ENCODE assay signal across 23 cellular contexts in genomic region chr17:18850679-18851078, GRCh38. TPM values are rescaled to one million over a fixed set of nuclear protein-coding genes. Genes with fewer than 3 reads are reported as not detected.
A peak's percentile ranks its signal among the peaks of the same experiment; 100 is the strongest.
DNase-seq lines count a peak whose midpoint lies in the region; ATAC-seq, FAIRE-seq and TF ChIP-seq lines count a peak whose summit lies in the region.
"Had no signal": no experiment of that assay in that cellular context is flagged by ENCODE, and none has a peak within 500 bp of the region (broad histone marks: within the 10 kb centered on the region; RNA-seq: fewer than 3 reads in every experiment).

No MANE protein-coding gene starts in this region.

- no peaks in the 10 kb centered on the region for H4K20me1 ChIP-seq in DOHH2 (ENCODE audit: control insufficient read depth, insufficient read depth, low read depth, low read length)

- peaks cover under 1% of the 10 kb centered on the region for H3K36me3 Mint-ChIP-seq in dendritic cell treated with granulocyte-macrophage colony-stimulating factor and Interleukin-4, amounts not matched to agents 40 ng/mL and 50 ng/mL, for 4 days (ENCODE audit: low read depth)
- H3K36me3 Mint-ChIP-seq in nephron progenitor cell (ENCODE audit: low read depth), result no peaks in the 10 kb centered on the region
- H3K36me3 Mint-ChIP-seq: activated naive CD8-positive, alpha-beta T cell; CD4-positive, alpha-beta memory T cell had no signal

- POLR2A ChIA-PET in HEK293 (lab: Yijun Ruan, JAX), result interaction anchor here (0.5 to 1.5 kb wide), 2 partner anchors 8 to 19 kb away, joined by 3 to 5 read pairs; no protein-coding TSS in a partner anchor

- FAIRE-seq in pancreas (lab: Jason Lieb, UNC), result no peak
- FAIRE-seq: islet of Langerhans had no signal

- 69 to 89% methylated on average over 1 of the region's 1 CpG for WGBS in pancreas, 2 donors

- H3K4me3 Mint-ChIP-seq in dendritic cell treated with granulocyte-macrophage colony-stimulating factor and Interleukin-4, amounts not matched to agents 40 ng/mL and 50 ng/mL, for 4 days, result no peak overlapping the region
- no peak overlapping the region for H3K4me3 Mint-ChIP-seq in nephron progenitor cell
- H3K4me3 Mint-ChIP-seq: activated naive CD8-positive, alpha-beta T cell; CD4-positive, alpha-beta memory T cell had no signal

- TF ChIP-seq CTCF in DOHH2 (IDR thresholded peaks at IDR 0.05; ENCODE audit: low read depth, low read length, poor library complexity, severe bottlenecking) (no peak), HEK293 (tag by site-specific recombination; IDR thresholded peaks at IDR 0.05) (no peak), nephron progenitor cell (IDR thresholded peaks at IDR 0.05) (no peak), pancreas (IDR thresholded peaks at IDR 0.05) (no peak)

- peak overlapping the region; percentile 44 for H3K27ac ChIP-seq in DOHH2 (ENCODE audit: low read depth, low read length)
- H3K27ac ChIP-seq in HEK293 (ENCODE audit: extremely low read depth, low read depth, low read length), result no peak overlapping the region
- no peak overlapping the region for H3K27ac ChIP-seq in pancreas
- H3K27ac ChIP-seq: esophagus muscularis mucosa, gastroesophageal sphincter, ovary, vagina had no signal

- H3K27me3 ChIP-seq in DOHH2 (ENCODE audit: control insufficient read depth, low read length) (no peaks in the 10 kb centered on the region), pancreas (no peaks in the 10 kb centered on the region)
- H3K27me3 ChIP-seq: esophagus muscularis mucosa, gastroesophageal sphincter, ovary, vagina had no signal

- peaks cover 30% of the 10 kb centered on the region for H3K4me1 Mint-ChIP-seq in dendritic cell treated with granulocyte-macrophage colony-stimulating factor and Interleukin-4, amounts not matched to agents 40 ng/mL and 50 ng/mL, for 4 days (ENCODE audit: low read depth)
- peaks cover 32% of the 10 kb centered on the region for H3K4me1 Mint-ChIP-seq in nephron progenitor cell

- H3K79me2 ChIP-seq in DOHH2 (ENCODE audit: control insufficient read depth, low read length), result peaks cover 67% of the 10 kb centered on the region

- ATAC-seq in pancreas (no peak), left lobe of liver (no peak), HG03342 (IDR thresholded peaks at IDR 0.05; ENCODE audit: unreplicated experiment) (no peak)
- ATAC-seq: gastroesophageal sphincter, sciatic nerve had no signal

- intact Hi-C loops in dendritic cell treated with granulocyte-macrophage colony-stimulating factor and Interleukin-4, amounts not matched to agents 40 ng/mL and 50 ng/mL, for 4 days (cut with micrococcal nuclease), result no loop called here
- intact Hi-C loops in pancreas (cut with DNase I), result no loop called here

- peak overlapping the region; percentile 89 for H3K27ac Mint-ChIP-seq in dendritic cell treated with granulocyte-macrophage colony-stimulating factor and Interleukin-4, amounts not matched to agents 40 ng/mL and 50 ng/mL, for 4 days
- peak overlapping the region; percentile 33 for H3K27ac Mint-ChIP-seq in nephron progenitor cell
- H3K27ac Mint-ChIP-seq: activated naive CD8-positive, alpha-beta T cell; activated T-helper 2 cell treated with anti-CD3 and anti-CD28 coated beads, Interferon-gamma antibody, Interleukin-2, Interleukin-4, amounts not matched to agents 10 μg/mL and 5 μg/mL and 100 μg/mL, durations not matched to agents 14 hours and 24 hours and 36 hours had no signal

- no peak for DNase-seq in nephron progenitor cell
- DNase-seq in pancreas, result no peak
- DNase-seq in left lobe of liver (ENCODE audit: low spot score), result no peak
- DNase-seq: CD4-positive, alpha-beta memory T cell; GDM1; H7; MM.1S; NCI-H1417 treated with DMSO at 0.1 percent for 48 hours; NCI-H526 treated with DMSO at 0.1 percent for 48 hours; ovary; SHP77 had no signal

- no peaks in the 10 kb centered on the region for H3K9me2 ChIP-seq in DOHH2 (replicated peaks; ENCODE audit: control insufficient read depth, low read length)

- no peaks in the 10 kb centered on the region for H3K27me3 Mint-ChIP-seq in dendritic cell treated with granulocyte-macrophage colony-stimulating factor and Interleukin-4, amounts not matched to agents 40 ng/mL and 50 ng/mL, for 4 days
- peaks cover 2% of the 10 kb centered on the region for H3K27me3 Mint-ChIP-seq in nephron progenitor cell (ENCODE audit: low read depth, poor library complexity)
- H3K27me3 Mint-ChIP-seq: activated naive CD8-positive, alpha-beta T cell had no signal

- no peaks in the 10 kb centered on the region for H3K9me3 Mint-ChIP-seq in dendritic cell treated with granulocyte-macrophage colony-stimulating factor and Interleukin-4, amounts not matched to agents 40 ng/mL and 50 ng/mL, for 4 days
- H3K9me3 Mint-ChIP-seq in nephron progenitor cell, result no peaks in the 10 kb centered on the region
- H3K9me3 Mint-ChIP-seq: activated T-helper 2 cell treated with anti-CD3 and anti-CD28 coated beads, Interferon-gamma antibody, Interleukin-2, Interleukin-4, amounts not matched to agents 10 μg/mL and 5 μg/mL and 100 μg/mL, durations not matched to agents 14 hours and 24 hours and 36 hours; CD4-positive, alpha-beta memory T cell had no signal

- H3K9me3 ChIP-seq in DOHH2 (ENCODE audit: control insufficient read depth, insufficient read depth, low read length), result no peaks in the 10 kb centered on the region
- no peaks in the 10 kb centered on the region for H3K9me3 ChIP-seq in HEK293 (ENCODE audit: control insufficient read depth, insufficient read depth, low read depth, low read length)
- H3K9me3 ChIP-seq in pancreas, result no peaks in the 10 kb centered on the region
- H3K9me3 ChIP-seq: esophagus muscularis mucosa, gastroesophageal sphincter, ovary, vagina had no signal

- peaks cover 55% of the 10 kb centered on the region for H3K36me3 ChIP-seq in DOHH2 (ENCODE audit: control insufficient read depth, low read length)
- peaks cover 0 to 5% of the 10 kb centered on the region in 2 experiments; a peak in 1 of 3 replicates for H3K36me3 ChIP-seq in HEK293 (ENCODE audit: control insufficient read depth in 2 of 2, insufficient read depth in 1 of 2, low read length in 2 of 2)
- no peaks in the 10 kb centered on the region for H3K36me3 ChIP-seq in pancreas
- H3K36me3 ChIP-seq: esophagus muscularis mucosa, gastroesophageal sphincter, ovary, vagina had no signal

- CTCF ChIA-PET in HEK293 (lab: Yijun Ruan, JAX), result interaction anchor here (0.6 kb wide), 1 partner anchor 120 kb away, joined by 3 read pairs; no protein-coding TSS in a partner anchor

- no peak overlapping the region for H3K4me3 ChIP-seq in DOHH2 (ENCODE audit: low read length)
- H3K4me3 ChIP-seq in HEK293 (ENCODE audit: low read depth, low read length), result no peak overlapping the region
- no peak overlapping the region for H3K4me3 ChIP-seq in pancreas
- H3K4me3 ChIP-seq: esophagus muscularis mucosa, gastroesophageal sphincter, lung, ovary, vagina had no signal

- peaks cover 16% of the 10 kb centered on the region for H3F3A ChIP-seq in DOHH2 (ENCODE audit: control insufficient read depth, insufficient read depth)

- peaks cover 52% of the 10 kb centered on the region for H3K4me1 ChIP-seq in DOHH2 (ENCODE audit: control insufficient read depth, low read length)
- 0 out of 2 replicates have a peak, but pooled peaks cover 3% of the 10 kb centered on the region for H3K4me1 ChIP-seq in HEK293 (ENCODE audit: control insufficient read depth, insufficient read depth, low read length)
- H3K4me1 ChIP-seq in pancreas, result peaks cover 0 to 3% (median 0%) of the 10 kb centered on the region in 3 donors

- peak overlapping the region; percentile 43 for H3K4me2 ChIP-seq in DOHH2 (ENCODE audit: low read length)

TF ChIP-seq in HEK293, 187 proteins besides CTCF, POLR2A, EP300 and RAD21:
- TF ChIP-seq ZNF175 (tag by site-specific recombination; IDR thresholded peaks at IDR 0.05) (no peak), GLIS1 (tag by site-specific recombination; IDR thresholded peaks at IDR 0.05) (0 out of 2 replicates have a peak, but pooled peaks have one; percentile 22)

RNA-seq across cellular contexts. Expression of gene PRPSAP2, which starts 7.3 kb away (rescaled TPM):
- total RNA-seq in pancreas (10 to 100 TPM in 5 of 6 donors, 1 to 10 TPM in 1; 9.5 to 22.3 (median 15.6) TPM), left lobe of liver (15.6 TPM)
- 10 to 100 TPM; 10.9 to 20.5 TPM for polyA plus RNA-seq in pancreas
